In genomic region chr1:40058097-40058452, GRCh38 we compare ENCODE assay signal across 8 cellular contexts. TPM values are rescaled to one million over a fixed set of nuclear protein-coding genes. Genes with fewer than 3 reads are reported as not detected.
A peak's percentile ranks its signal among the peaks of the same experiment; 100 is the strongest.
DNase-seq lines count a peak whose midpoint lies in the region; ATAC-seq, FAIRE-seq and TF ChIP-seq lines count a peak whose summit lies in the region.
"Had no signal": no experiment of that assay in that cellular context is flagged by ENCODE, and none has a peak within 500 bp of the region (broad histone marks: within the 10 kb centered on the region; RNA-seq: fewer than 3 reads in every experiment).

No MANE protein-coding gene starts in this region.

- no peaks in the 10 kb centered on the region for H3K27me3 Mint-ChIP-seq in dendritic cell treated with granulocyte-macrophage colony-stimulating factor and Interleukin-4, amounts not matched to agents 40 ng/mL and 50 ng/mL, for 4 days

- H3K9me3 ChIP-seq in OCI-LY7 (ENCODE audit: low read length): no peaks in the 10 kb centered on the region
- no peaks in the 10 kb centered on the region for H3K9me3 ChIP-seq in spleen

- H3K4me3 Mint-ChIP-seq in dendritic cell treated with granulocyte-macrophage colony-stimulating factor and Interleukin-4, amounts not matched to agents 40 ng/mL and 50 ng/mL, for 4 days: no peak overlapping the region

- H3K4me2 ChIP-seq in OCI-LY7 (ENCODE audit: low read length): peak overlapping the region; percentile 76

- H3K4me1 ChIP-seq in OCI-LY7 (ENCODE audit: insufficient read depth, low read length, poor library complexity, severe bottlenecking): peaks cover 70% of the 10 kb centered on the region
- peaks cover 86 to 100% (median 100%) of the 10 kb centered on the region in 6 donors for H3K4me1 ChIP-seq in spleen

- TF ChIP-seq POLR2A in GM12892 (IDR thresholded peaks at IDR 0.05; ENCODE audit: low read depth, low read length) (no peak), spleen (IDR thresholded peaks at IDR 0.05) (no peak)

- peaks cover 97% of the 10 kb centered on the region for H3K36me3 Mint-ChIP-seq in dendritic cell treated with granulocyte-macrophage colony-stimulating factor and Interleukin-4, amounts not matched to agents 40 ng/mL and 50 ng/mL, for 4 days (ENCODE audit: low read depth)

- ATAC-seq in omental fat pad (ENCODE audit: low FRiP score): no peak

- no peaks in the 10 kb centered on the region for H3K9me2 ChIP-seq in OCI-LY7 (ENCODE audit: insufficient read depth, low read length)

- 58 to 70% (median 67%) methylated on average over 1 of the region's 1 CpG for WGBS in spleen, 5 donors

- no peak overlapping the region for H2AFZ ChIP-seq in OCI-LY7 (ENCODE audit: low read length)

- H4K20me1 ChIP-seq in OCI-LY7 (ENCODE audit: insufficient read depth, low read length): no peaks in the 10 kb centered on the region

- H3K4me1 Mint-ChIP-seq in dendritic cell treated with granulocyte-macrophage colony-stimulating factor and Interleukin-4, amounts not matched to agents 40 ng/mL and 50 ng/mL, for 4 days (ENCODE audit: low read depth): peaks cover 89% of the 10 kb centered on the region

- no peaks in the 10 kb centered on the region for H3K9me3 Mint-ChIP-seq in dendritic cell treated with granulocyte-macrophage colony-stimulating factor and Interleukin-4, amounts not matched to agents 40 ng/mL and 50 ng/mL, for 4 days

- FAIRE-seq in GM12892 (lab: Jason Lieb, UNC): peak; percentile 27

- H3K36me3 ChIP-seq in OCI-LY7 (ENCODE audit: insufficient read depth, low read length) (peaks cover 73% of the 10 kb centered on the region), spleen (peaks cover 0 to 84% (median 26%) of the 10 kb centered on the region in 6 donors)

- H3K27ac ChIP-seq in OCI-LY7 (ENCODE audit: low read depth, low read length, poor library complexity, severe bottlenecking) (peak overlapping the region; percentile 90), spleen (peak overlapping the region; percentile 49 to 91 (median 89))

- intact Hi-C loops in OCI-LY7 (cut with micrococcal nuclease; ENCODE audit: unreplicated experiment): no loop called here
- intact Hi-C loops in dendritic cell treated with granulocyte-macrophage colony-stimulating factor and Interleukin-4, amounts not matched to agents 40 ng/mL and 50 ng/mL, for 4 days (cut with micrococcal nuclease): no loop called here
- intact Hi-C loops in spleen (cut with DNase I; ENCODE audit: low total_unique reads): no loop called here

- no TSS peak for BruUV-seq in OCI-LY7 (replicated peaks; lab: Mats Ljungman, UMichigan)

- TF ChIP-seq CTCF in OCI-LY7 (conservative IDR thresholded peaks at IDR 0.05; ENCODE audit: low read length) (no peak), spleen (IDR thresholded peaks at IDR 0.05 in 8 of 11, conservative IDR thresholded peaks at IDR 0.05 in 3 of 11) (no peak), omental fat pad (IDR thresholded peaks at IDR 0.05) (no peak)

- POLR2A ChIA-PET in OCI-LY7 (lab: Charles Lee): interaction anchor here (1.0 to 2.2 kb wide), 4 partner anchors 10 to 25 kb away, joined by 3 to 13 read pairs (median 3); partner anchors contain the start of gene CAP1

- H3K79me2 ChIP-seq in OCI-LY7 (ENCODE audit: insufficient read depth, low read depth, low read length): peaks cover 81% of the 10 kb centered on the region

- DNase-seq in GM12892 (ENCODE audit: insufficient read length): no peak
- no peak for DNase-seq in OCI-LY7 (ENCODE audit: low spot score)
- no peak for DNase-seq in spleen
- no peak for DNase-seq in NCI-H1436 (lab: John Stamatoyannopoulos, UW)
- no peak for DNase-seq in omental fat pad (ENCODE audit: low spot score)
- no peak for DNase-seq in H4 (ENCODE audit: low spot score)
- DNase-seq: stimulated activated naive CD4-positive, alpha-beta T cell treated with Interleukin-2 at 50 U/mL for 16 hours had no signal

- H3K4me3 ChIP-seq in OCI-LY7 (ENCODE audit: low read depth, low read length, poor library complexity, severe bottlenecking) (no peak overlapping the region), spleen (peak overlapping the region in 1 of 8 donors; percentile 56)

- no peaks in the 10 kb centered on the region for H3K27me3 ChIP-seq in spleen (replicated peaks in 1 of 7)

- CTCF ChIA-PET in OCI-LY7 (lab: Charles Lee; ENCODE audit: unreplicated experiment): interaction anchor here (0.7 to 0.8 kb wide), 2 partner anchors 14 to 139 kb away, joined by 3 read pairs; no protein-coding TSS in a partner anchor

- peak overlapping the region; percentile 60 for H3K27ac Mint-ChIP-seq in dendritic cell treated with granulocyte-macrophage colony-stimulating factor and Interleukin-4, amounts not matched to agents 40 ng/mL and 50 ng/mL, for 4 days

RNA-seq across cellular contexts. Expression of gene CAP1, which starts 17.5 kb away (rescaled TPM):
- polyA plus RNA-seq in GM12892 (2012; ENCODE audit: missing spikeins): 311 TPM
- 184 and 193 TPM in 2 replicates for total RNA-seq in OCI-LY7 (2014; rRNA removed; shearing (Covaris generic))
- total RNA-seq in OCI-LY7 (2022): 276 and 296 TPM in 2 replicates
- total RNA-seq in spleen: 100 to 1,000 TPM; 241 to 608 (median 402) TPM
- 100 to 1,000 TPM; 124 to 200 (median 182) TPM for polyA plus RNA-seq in spleen
- 100 to 1,000 TPM; 230 to 364 (median 290) TPM for total RNA-seq in omental fat pad
- total RNA-seq in H4 (2014; rRNA removed; shearing (Covaris generic)): 315 and 362 TPM in 2 replicates

RNA-seq across cellular contexts. Expression of gene PPT1, which starts 39.0 kb away (rescaled TPM):
- polyA plus RNA-seq in GM12892 (2012; ENCODE audit: missing spikeins): 72.1 TPM
- total RNA-seq in OCI-LY7 (2014; rRNA removed; shearing (Covaris generic)): 49.7 and 55.9 TPM in 2 replicates
- 66.5 and 75.4 TPM in 2 replicates for total RNA-seq in OCI-LY7 (2022)
- total RNA-seq in spleen: 100 to 1,000 TPM; 180 to 282 (median 214) TPM
- 10 to 100 TPM; 57.1 to 88.0 (median 86.8) TPM for polyA plus RNA-seq in spleen
- 100 to 1,000 TPM in 2 of 4 donors, 10 to 100 TPM in 2; 57.7 to 116 (median 92.4) TPM for total RNA-seq in omental fat pad
- 146 and 157 TPM in 2 replicates for total RNA-seq in H4 (2014; rRNA removed; shearing (Covaris generic))
